In the genomic region with DNA sequence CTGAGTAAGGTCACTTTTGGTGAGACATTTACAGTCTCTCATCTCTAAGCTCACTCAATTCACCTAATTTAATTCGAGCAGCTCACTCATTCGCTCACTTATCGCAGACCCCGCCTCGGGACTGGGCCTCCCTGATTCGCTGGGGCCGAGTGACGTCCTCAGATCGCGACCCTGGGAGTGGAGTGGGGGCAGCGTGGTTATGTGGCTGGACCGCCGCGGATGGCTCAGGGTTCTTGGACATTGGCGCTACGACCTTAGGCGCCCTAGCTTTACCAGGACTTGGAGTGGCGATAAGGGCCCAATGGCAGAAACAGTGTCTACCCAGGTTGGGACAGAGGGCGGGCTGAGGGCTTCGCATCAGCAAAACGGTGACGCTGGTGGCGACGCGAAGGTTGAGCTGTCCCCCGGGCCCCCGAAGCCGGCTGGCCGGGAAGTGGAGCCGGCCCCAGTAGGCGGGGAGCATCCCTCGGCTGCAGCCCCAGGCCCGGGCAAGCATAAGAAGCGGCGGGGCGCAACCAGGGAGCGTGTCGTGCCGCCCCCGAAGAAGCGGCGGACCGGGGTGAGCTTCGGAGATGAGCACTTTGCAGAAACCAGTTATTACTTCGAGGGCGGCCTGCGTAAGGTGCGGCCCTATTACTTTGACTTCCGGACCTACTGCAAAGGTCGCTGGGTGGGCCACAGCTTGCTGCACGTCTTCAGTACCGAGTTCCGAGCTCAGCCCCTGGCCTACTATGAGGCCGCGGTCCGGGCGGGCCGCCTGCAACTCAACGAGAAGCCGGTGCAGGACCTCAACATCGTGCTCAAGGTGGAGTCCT, we compare ENCODE assay signal across 8 cellular contexts. TPM values are rescaled to one million over a fixed set of nuclear protein-coding genes. Genes with fewer than 3 reads are reported as not detected.
DNase-seq lines count a peak whose midpoint lies in the region; ATAC-seq and TF ChIP-seq lines count a peak whose summit lies in the region.

A gene with protein sequence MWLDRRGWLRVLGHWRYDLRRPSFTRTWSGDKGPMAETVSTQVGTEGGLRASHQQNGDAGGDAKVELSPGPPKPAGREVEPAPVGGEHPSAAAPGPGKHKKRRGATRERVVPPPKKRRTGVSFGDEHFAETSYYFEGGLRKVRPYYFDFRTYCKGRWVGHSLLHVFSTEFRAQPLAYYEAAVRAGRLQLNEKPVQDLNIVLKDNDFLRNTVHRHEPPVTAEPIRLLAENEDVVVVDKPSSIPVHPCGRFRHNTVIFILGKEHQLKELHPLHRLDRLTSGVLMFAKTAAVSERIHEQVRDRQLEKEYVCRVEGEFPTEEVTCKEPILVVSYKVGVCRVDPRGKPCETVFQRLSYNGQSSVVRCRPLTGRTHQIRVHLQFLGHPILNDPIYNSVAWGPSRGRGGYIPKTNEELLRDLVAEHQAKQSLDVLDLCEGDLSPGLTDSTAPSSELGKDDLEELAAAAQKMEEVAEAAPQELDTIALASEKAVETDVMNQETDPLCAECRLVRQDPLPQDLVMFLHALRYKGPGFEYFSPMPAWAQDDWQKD (plus strand): TSS at position 161 of the 815 bp plus-strand sequence. CDS start 39 bp downstream, at position 200.

- ATAC-seq in HCT116, result peak; percentile 68

- DNase-seq in EH (ENCODE audit: low read depth) (peak; percentile 90), HCT116 (ENCODE audit: low read depth, low spot score) (peak; percentile 84), NCI-H1105 (lab: John Stamatoyannopoulos, UW) (peak; percentile 67), SKM-1 treated with dmso at 0.1 percent for 144 hours (lab: John Stamatoyannopoulos, UW; ENCODE audit: unreplicated experiment) (peak; percentile 84), glomerular visceral epithelial cell (ENCODE audit: extremely low spot score) (peak; percentile 85), osteoblast (ENCODE audit: insufficient read length, low spot score, missing footprints) (peak; percentile 97), testis (peak; percentile 97)

- H3K36me3 ChIP-seq in HCT116 (ENCODE audit: control insufficient read depth in 1 of 2, insufficient read depth in 2 of 2, low read length in 2 of 2), result peaks cover 14 to 17% of the 10 kb centered on the region in 2 experiments; a peak in 3 of 4 replicates
- H3K36me3 ChIP-seq in osteoblast (ENCODE audit: insufficient read depth, low read length), result peaks cover 22% of the 10 kb centered on the region
- H3K36me3 ChIP-seq in testis (ENCODE audit: low read depth, missing control alignments), result no peaks in the 10 kb centered on the region

- TF ChIP-seq CTCF in HCT116 (IDR thresholded peaks at IDR 0.05 in 2 of 3, conservative IDR thresholded peaks at IDR 0.05 in 1 of 3; ENCODE audit: borderline replicate concordance in 1 of 3, insufficient read depth in 1 of 3, low read depth in 2 of 3, low read length in 2 of 3) (no peak), osteoblast (IDR thresholded peaks at IDR 0.05; ENCODE audit: extremely low read depth, low read depth, low read length) (no peak), testis (IDR thresholded peaks at IDR 0.05) (peak in 1 of 3 experiments; percentile 6)

- RAD21 ChIA-PET in HCT116 (lab: Charles Lee; ENCODE audit: low non-redundant PET in 1 of 2, low total read pairs in 2 of 2, uncharacterized antibody in 2 of 2, unreplicated experiment in 2 of 2), result no interaction called here

- H3K4me1 ChIP-seq in HCT116 (ENCODE audit: control insufficient read depth in 1 of 2, insufficient read depth in 2 of 2, low read length in 2 of 2), result peaks cover 10 to 38% of the 10 kb centered on the region in 2 experiments; a peak in 3 of 4 replicates
- peaks cover 20% of the 10 kb centered on the region for H3K4me1 ChIP-seq in osteoblast (ENCODE audit: insufficient read depth, low read length)
- H3K4me1 ChIP-seq in testis, result peaks cover 13% of the 10 kb centered on the region

- peak within 1 kb of the TSS; percentile 95 for H3K4me3 Mint-ChIP-seq in activated naive CD4-positive, alpha-beta T cell treated with anti-CD3 and anti-CD28 coated beads, Interleukin-2, amount 50 U/mL, for 24 hours

- H3K27me3 ChIP-seq in HCT116 (ENCODE audit: insufficient read depth, low read length) (no peaks in the 10 kb centered on the region), osteoblast (ENCODE audit: insufficient read depth, low read length) (no peaks in the 10 kb centered on the region), testis (no peaks in the 10 kb centered on the region)

- H3K4me2 ChIP-seq in HCT116 (ENCODE audit: low read length) (peak within 1 kb of the TSS; percentile 86), osteoblast (ENCODE audit: insufficient read depth, low read length) (peak within 1 kb of the TSS; percentile 90)

- H3K79me2 ChIP-seq in HCT116 (ENCODE audit: insufficient read depth, low read length) (peaks cover 29% of the 10 kb centered on the region), osteoblast (ENCODE audit: insufficient read depth, low read length) (peaks cover 28% of the 10 kb centered on the region)

- H4K20me1 ChIP-seq in HCT116 (ENCODE audit: insufficient read depth) (no peaks in the 10 kb centered on the region), osteoblast (ENCODE audit: insufficient read depth, low read length) (peaks cover 5% of the 10 kb centered on the region)

- peak within 1 kb of the TSS; percentile 98 for H3K27ac Mint-ChIP-seq in activated naive CD4-positive, alpha-beta T cell treated with anti-CD3 and anti-CD28 coated beads, Interleukin-2, amount 50 U/mL, for 24 hours

- intact Hi-C loops in HCT116 (cut with micrococcal nuclease) (no loop called here), testis (cut with DNase I; ENCODE audit: low total_unique reads) (no loop called here)

- CTCF ChIA-PET in HCT116 (lab: Charles Lee), result interaction anchor here (0.5 to 1.7 kb wide), 7 partner anchors 14 to 237 kb away, joined by 3 to 12 read pairs (median 3); no protein-coding TSS in a partner anchor

- H3K9me3 Mint-ChIP-seq in activated naive CD4-positive, alpha-beta T cell treated with anti-CD3 and anti-CD28 coated beads, Interleukin-2, amount 50 U/mL, for 24 hours, result no peaks in the 10 kb centered on the region

- peak within 1 kb of the TSS; percentile 60 for H3K27ac ChIP-seq in HCT116 (ENCODE audit: low read depth, low read length)
- peak within 1 kb of the TSS; percentile 72 for H3K27ac ChIP-seq in osteoblast (ENCODE audit: low read depth, low read length)
- H3K27ac ChIP-seq in testis, result peak within 1 kb of the TSS; percentile 55 to 63

- H3K36me3 Mint-ChIP-seq in activated naive CD4-positive, alpha-beta T cell treated with anti-CD3 and anti-CD28 coated beads, Interleukin-2, amount 50 U/mL, for 24 hours, result peaks cover 2% of the 10 kb centered on the region

- WGBS in testis, 2 donors, result 0% methylated on average over 52 to 61 of the region's 61 CpGs

- no peaks in the 10 kb centered on the region for H3K27me3 Mint-ChIP-seq in activated naive CD4-positive, alpha-beta T cell treated with anti-CD3 and anti-CD28 coated beads, Interleukin-2, amount 50 U/mL, for 24 hours

- POLR2A ChIA-PET in HCT116 (lab: Charles Lee), result interaction anchor here (1.2 to 1.5 kb wide), 3 partner anchors 14 to 125 kb away, joined by 4 to 9 read pairs (median 4); partner anchors contain the start of gene RAD51

- H3K9me3 ChIP-seq in HCT116 (ENCODE audit: control insufficient read depth in 1 of 2, insufficient read depth in 1 of 2, low read depth in 1 of 2, low read length in 2 of 2), result no peaks in the 10 kb centered on the region
- no peaks in the 10 kb centered on the region for H3K9me3 ChIP-seq in osteoblast (ENCODE audit: low read depth, low read length)
- no peaks in the 10 kb centered on the region for H3K9me3 ChIP-seq in testis

- H3K9ac ChIP-seq in HCT116 (ENCODE audit: low read length), result peak within 1 kb of the TSS; percentile 90

- H3K4me1 Mint-ChIP-seq in activated naive CD4-positive, alpha-beta T cell treated with anti-CD3 and anti-CD28 coated beads, Interleukin-2, amount 50 U/mL, for 24 hours, result peaks cover 51% of the 10 kb centered on the region

- no peaks in the 10 kb centered on the region for H3K9me2 ChIP-seq in HCT116 (ENCODE audit: insufficient read depth)

- TF ChIP-seq POLR2A in HCT116 (IDR thresholded peaks at IDR 0.05; ENCODE audit: borderline replicate concordance, extremely low read depth, insufficient read depth, insufficient read length) (peak; percentile 59), testis (IDR thresholded peaks at IDR 0.05) (peak; percentile 16)

- no peak for TF ChIP-seq RAD21 in HCT116 (IDR thresholded peaks at IDR 0.05; ENCODE audit: low read depth)

- H2AFZ ChIP-seq in HCT116 (ENCODE audit: low read depth, low read length, poor library complexity, severe bottlenecking) (peak within 1 kb of the TSS; percentile 49), osteoblast (ENCODE audit: low read length) (peak within 1 kb of the TSS; percentile 92)

- TSS peak; percentile 80 for BruUV-seq in HCT116 (replicated peaks; lab: Mats Ljungman, UMichigan)

- H3K4me3 ChIP-seq in HCT116 (replicated peaks in 1 of 2; ENCODE audit: low read depth in 1 of 2, low read length in 2 of 2) (peak within 1 kb of the TSS; percentile 89 to 90), osteoblast (ENCODE audit: insufficient read depth, low read length) (peak within 1 kb of the TSS; percentile 81), testis (peak within 1 kb of the TSS; percentile 70 to 88)

TF ChIP-seq in HCT116, 20 proteins besides CTCF, POLR2A, EP300 and RAD21 (continues in another document):
- TF ChIP-seq YY1 (IDR thresholded peaks at IDR 0.05; ENCODE audit: extremely low read depth, insufficient replicate concordance, low read depth, low read length) (peak; percentile 27), SRF (IDR thresholded peaks at IDR 0.05; ENCODE audit: low read depth) (peak; percentile 90)

RNA-seq across cellular contexts. Expression of the gene that starts here (rescaled TPM):
- 22.5 TPM for total RNA-seq in HCT116 (2021; ENCODE audit: unreplicated experiment)
- polyA plus RNA-seq in HCT116 (2012), result 12.5 and 15.4 TPM in 2 replicates
- 9.0 and 11.5 TPM in 2 replicates for total RNA-seq in osteoblast
- 10 to 100 TPM; 12.3 to 14.9 TPM for total RNA-seq in testis
- 9.0 TPM for polyA plus RNA-seq in testis (ENCODE audit: insufficient read depth, low read depth, low replicate concordance)

Comparison
In these comparisons a context has a peak if more than half of its experiments do, and no peak if none do; other contexts are left out.
1. Peak in every context shown above with its lines: DNase-seq, ATAC-seq, H3K4me3 ChIP-seq and H3K27ac ChIP-seq.